Comparison of ENCODE assay signal across 1 cellular context in genomic region chr12:6336859-6337744, GRCh38.
TF ChIP-seq lines count a peak whose summit lies in the region.

No MANE protein-coding gene starts in this region.

TF ChIP-seq in GM12878, 131 proteins besides CTCF, POLR2A, EP300 and RAD21:
- TF ChIP-seq E4F1 (IDR thresholded peaks at IDR 0.05; ENCODE audit: borderline replicate concordance, partially characterized antibody), result no peak
- TF ChIP-seq ZNF274 (IDR thresholded peaks at IDR 0.05; ENCODE audit: insufficient read depth, insufficient read length), result no peak
- peak; percentile 79 for TF ChIP-seq ZNF687 (IDR thresholded peaks at IDR 0.05)
- no peak for TF ChIP-seq FOXM1 (IDR thresholded peaks at IDR 0.05; ENCODE audit: low read depth, low read length)
- no peak for TF ChIP-seq CEBPZ (IDR thresholded peaks at IDR 0.05; ENCODE audit: low read depth, low read length)
- TF ChIP-seq RELA (IDR thresholded peaks at IDR 0.05; ENCODE audit: borderline replicate concordance, partially characterized antibody), result no peak
- TF ChIP-seq GABPA (IDR thresholded peaks at IDR 0.05; ENCODE audit: low read depth), result peak; percentile 61; the same call in 1 of the 2 replicates
- peak; percentile 9; the same call in 1 of the 2 replicates for TF ChIP-seq MLLT1 (IDR thresholded peaks at IDR 0.05)
- peak; percentile 63; the same call in 1 of the 2 replicates for TF ChIP-seq MTA2 (IDR thresholded peaks at IDR 0.05; ENCODE audit: low read depth)
- TF ChIP-seq ESRRA (IDR thresholded peaks at IDR 0.05; ENCODE audit: low read length), result no peak
- TF ChIP-seq ETV6 (conservative IDR thresholded peaks at IDR 0.05 in 1 of 2, IDR thresholded peaks at IDR 0.05 in 1 of 2; ENCODE audit: borderline replicate concordance in 1 of 2, low read depth in 1 of 2), result peak in 1 of 2 experiments; percentile 69; a peak in 2 of 4 replicates
- peak; percentile 37 to 40; a peak in 1 of 4 replicates for TF ChIP-seq IKZF2 (IDR thresholded peaks at IDR 0.05)
- TF ChIP-seq NBN (IDR thresholded peaks at IDR 0.05), result no peak
- peak; percentile 81 for TF ChIP-seq IKZF1 (conservative IDR thresholded peaks at IDR 0.05)
- TF ChIP-seq LARP7 (IDR thresholded peaks at IDR 0.05), result 0 out of 2 replicates have a peak, but pooled peaks have one; percentile 42
- peak; percentile 29; the same call in 1 of the 2 replicates for TF ChIP-seq SPI1 (IDR thresholded peaks at IDR 0.05; ENCODE audit: borderline replicate concordance, insufficient read depth, low read depth, low read length)
- no peak for TF ChIP-seq EZH2 (IDR thresholded peaks at IDR 0.05; ENCODE audit: borderline replicate concordance, control insufficient read depth, low read depth, low read length)
- TF ChIP-seq POLR2AphosphoS2 (IDR thresholded peaks at IDR 0.05; ENCODE audit: low read depth, low read length), result no peak
- peak; percentile 70 for TF ChIP-seq RUNX3 (IDR thresholded peaks at IDR 0.05; ENCODE audit: low read length)
- no peak for TF ChIP-seq MYB (IDR thresholded peaks at IDR 0.05; ENCODE audit: borderline replicate concordance, low read depth, low read length)
- TF ChIP-seq ATF2 (IDR thresholded peaks at IDR 0.05; ENCODE audit: low read length), result no peak
- peak; percentile 66; the same call in 1 of the 2 replicates for TF ChIP-seq DPF2 (IDR thresholded peaks at IDR 0.05)
- no peak for TF ChIP-seq JUNB (IDR thresholded peaks at IDR 0.05)
- TF ChIP-seq BACH1 (IDR thresholded peaks at IDR 0.05; ENCODE audit: borderline replicate concordance), result peak; percentile 43; the same call in 1 of the 2 replicates
- peak; percentile 67 for TF ChIP-seq ATF7 (IDR thresholded peaks at IDR 0.05; ENCODE audit: low read depth)
- peak; percentile 9 for TF ChIP-seq SP1 (IDR thresholded peaks at IDR 0.05; ENCODE audit: low read depth, low read length)
- TF ChIP-seq BHLHE40 (IDR thresholded peaks at IDR 0.05; ENCODE audit: borderline replicate concordance in 1 of 2, low read depth in 2 of 2, low read length in 1 of 2), result peak; percentile 46 to 70; a peak in 3 of 4 replicates
- no peak for TF ChIP-seq RELB (IDR thresholded peaks at IDR 0.05; ENCODE audit: low read depth)
- TF ChIP-seq IRF4 (IDR thresholded peaks at IDR 0.05; ENCODE audit: low read depth, low read length), result no peak
- no peak for TF ChIP-seq KLF5 (IDR thresholded peaks at IDR 0.05; ENCODE audit: partially characterized antibody)
- no peak for TF ChIP-seq NR2C1 (IDR thresholded peaks at IDR 0.05)
- TF ChIP-seq POU2F2 (IDR thresholded peaks at IDR 0.05; ENCODE audit: borderline replicate concordance, low read depth, low read length), result 0 out of 3 replicates have a peak, but pooled peaks have one; percentile 15
- peak; percentile 68; the same call in 1 of the 2 replicates for TF ChIP-seq GATAD2B (conservative IDR thresholded peaks at IDR 0.05; ENCODE audit: low read depth)
- peak in 1 of 2 experiments; percentile 75; a peak in 2 of 3 replicates for TF ChIP-seq EGR1 (IDR thresholded peaks at IDR 0.05; ENCODE audit: borderline replicate concordance in 1 of 2, low read depth in 2 of 2, low read length in 2 of 2)
- TF ChIP-seq CHD2 (IDR thresholded peaks at IDR 0.05; ENCODE audit: borderline replicate concordance, low read depth, low read length), result 0 out of 2 replicates have a peak, but pooled peaks have one; percentile 17
- no peak for TF ChIP-seq SMC3 (IDR thresholded peaks at IDR 0.05; ENCODE audit: borderline replicate concordance, low read length)
- no peak for TF ChIP-seq ZNF384 (IDR thresholded peaks at IDR 0.05; ENCODE audit: borderline replicate concordance, low read depth, low read length)
- peak; percentile 84 for TF ChIP-seq NR2F1 (conservative IDR thresholded peaks at IDR 0.05)
- TF ChIP-seq TBL1XR1 (IDR thresholded peaks at IDR 0.05; ENCODE audit: low read depth, low read length), result no peak
- no peak for TF ChIP-seq ZSCAN29 (IDR thresholded peaks at IDR 0.05)
- TF ChIP-seq EED (IDR thresholded peaks at IDR 0.05; ENCODE audit: low read depth), result peak; percentile 42; the same call in 1 of the 2 replicates
- TF ChIP-seq SUPT20H (IDR thresholded peaks at IDR 0.05; ENCODE audit: borderline replicate concordance, control insufficient read depth, low read depth, low read length), result no peak
